1 cellular context compared by ENCODE assay signal in the genomic region with DNA sequence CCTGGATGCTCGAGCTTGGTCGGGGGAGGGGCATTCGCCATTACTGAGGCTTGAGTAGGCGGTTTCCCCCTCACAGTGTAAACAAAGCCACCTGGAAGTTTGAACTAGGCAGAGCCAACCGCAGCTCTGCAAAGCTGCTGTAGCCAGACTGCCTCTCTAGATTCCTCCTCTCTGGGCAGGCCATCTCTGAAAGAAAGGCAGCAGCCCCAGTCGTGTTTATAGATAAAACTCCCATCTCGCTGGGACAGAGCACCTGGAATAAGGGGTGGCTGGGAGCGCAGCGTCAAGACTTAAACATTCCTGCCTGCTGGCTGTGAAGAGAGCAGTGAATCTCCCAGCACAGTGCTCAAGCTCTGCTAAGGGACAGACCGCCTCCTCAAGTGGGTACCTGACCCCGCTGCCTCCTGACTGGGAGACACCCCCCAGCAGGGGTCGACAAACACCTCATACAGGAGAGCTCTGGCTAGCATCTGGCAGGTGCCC.
TF ChIP-seq lines count a peak whose summit lies in the region.

No MANE protein-coding gene starts in this region.

TF ChIP-seq in H1, 55 proteins besides CTCF, POLR2A, EP300 and RAD21:
- TF ChIP-seq SP1 (IDR thresholded peaks at IDR 0.05; ENCODE audit: low read depth, low read length) (0 out of 2 replicates have a peak, but pooled peaks have one; percentile 43), EGR1 (IDR thresholded peaks at IDR 0.05; ENCODE audit: borderline replicate concordance, low read depth, low read length) (peak; percentile 52; the same call in 1 of the 2 replicates), E2F6 (IDR thresholded peaks at IDR 0.05) (peak; percentile 41; the same call in 1 of the 2 replicates), RBBP5 (IDR thresholded peaks at IDR 0.05; ENCODE audit: borderline replicate concordance, low read depth, low read length) (peak; percentile 66; the same call in 1 of the 2 replicates), ASH2L (IDR thresholded peaks at IDR 0.05; ENCODE audit: low read length) (peak; percentile 79), TCF12 (IDR thresholded peaks at IDR 0.05; ENCODE audit: low read depth, low read length) (0 out of 2 replicates have a peak, but pooled peaks have one; percentile 60), TAF1 (IDR thresholded peaks at IDR 0.05; ENCODE audit: low read depth, low read length) (0 out of 2 replicates have a peak, but pooled peaks have one; percentile 41), YY1 (IDR thresholded peaks at IDR 0.05; ENCODE audit: low read depth, low read length) (peak; percentile 61; the same call in 1 of the 2 replicates)
TF ChIP-seq in H1: peak in this region for 8; not testable (repeated sequence) for 47.
